In the genomic region with DNA sequence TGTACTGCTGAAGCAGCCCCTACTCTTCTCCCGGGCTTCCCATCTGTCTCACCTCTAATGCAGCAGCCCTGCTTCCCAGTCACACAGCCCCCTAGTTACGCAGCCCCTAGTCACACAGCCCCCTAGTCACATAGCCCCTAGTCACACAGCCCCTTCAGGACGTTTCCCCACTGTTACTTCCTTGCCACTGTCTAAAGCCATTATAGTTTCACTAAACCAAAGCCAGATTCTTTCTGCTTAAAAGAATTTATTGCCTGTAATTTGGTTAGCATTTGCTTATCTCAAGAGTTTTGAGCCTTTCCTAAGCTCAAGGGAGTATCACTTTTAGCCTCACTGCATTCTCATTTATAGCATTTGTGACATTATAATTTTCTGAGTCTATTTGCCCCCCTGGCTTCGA, we compare ENCODE assay signal across 19 cellular contexts.
DNase-seq lines count a peak whose midpoint lies in the region; ATAC-seq and TF ChIP-seq lines count a peak whose summit lies in the region.
"Had no signal": no experiment of that assay in that cellular context is flagged by ENCODE, and none has a peak within 500 bp of the region (broad histone marks: within the 10 kb centered on the region; RNA-seq: fewer than 3 reads in every experiment).

No MANE protein-coding gene starts in this region.

- ATAC-seq in GM19351 (IDR thresholded peaks at IDR 0.05; ENCODE audit: unreplicated experiment): no peak
- ATAC-seq in GM18505 (IDR thresholded peaks at IDR 0.05; ENCODE audit: unreplicated experiment): no peak
- ATAC-seq: Panc1 had no signal

- H3K4me3 Mint-ChIP-seq in glutamatergic neuron (ENCODE audit: unreplicated experiment): no peak overlapping the region
- no peak overlapping the region for H3K4me3 Mint-ChIP-seq in H9

- H3K18ac ChIP-seq in H9 (ENCODE audit: insufficient read length, low read depth, low read length): no peak overlapping the region

- no peaks in the 10 kb centered on the region for H3K23me2 ChIP-seq in H9 (ENCODE audit: insufficient read length, low read depth, low read length, poor library complexity, severe bottlenecking)

- H3K27ac Mint-ChIP-seq in glutamatergic neuron (ENCODE audit: unreplicated experiment) (peak overlapping the region; percentile 48), H9 (0 out of 7 replicates have a peak overlapping the region, but pooled peaks of 1 of the 3 experiments have one; percentile 63)

- H3K56ac ChIP-seq in H9 (ENCODE audit: insufficient read length, low read depth, low read length): no peak overlapping the region

- no peak overlapping the region for H4K91ac ChIP-seq in H9 (ENCODE audit: insufficient read length, low read depth, low read length)

- peaks cover 26% of the 10 kb centered on the region for H3K4me1 Mint-ChIP-seq in glutamatergic neuron (ENCODE audit: low read depth, unreplicated experiment)
- no peaks in the 10 kb centered on the region for H3K4me1 Mint-ChIP-seq in H9

- H2AK5ac ChIP-seq in H9 (ENCODE audit: insufficient read length, low read length): no peak overlapping the region

- no peaks in the 10 kb centered on the region for H4K20me1 ChIP-seq in H9 (ENCODE audit: control insufficient read depth, insufficient read depth, insufficient read length)

- H3K4me1 ChIP-seq in H9 (ENCODE audit: insufficient read depth, low read length): no peaks in the 10 kb centered on the region
- H3K4me1 ChIP-seq: HAP-1 had no signal

- H2AFZ ChIP-seq in H9 (ENCODE audit: low read length): no peak overlapping the region
- H2AFZ ChIP-seq: GM23248 had no signal

- H3K9me3 ChIP-seq in H9 (ENCODE audit: control insufficient read depth, low read depth, low read length): no peaks in the 10 kb centered on the region
- H3K9me3 ChIP-seq: HAP-1 had no signal

- no CpG with 5 or more reads among the region's 4 CpGs for WGBS in H9 (ENCODE audit: extremely low coverage, insufficient read length, low lambda C conversion rate)

- no peaks in the 10 kb centered on the region for H3K79me1 ChIP-seq in H9 (ENCODE audit: insufficient read depth, low read depth, low read length, poor library complexity, severe bottlenecking)

- TF ChIP-seq POLR2A in GM18505 (IDR thresholded peaks at IDR 0.05; ENCODE audit: borderline replicate concordance, extremely low read depth, insufficient read depth, insufficient read length): no peak

- no peak overlapping the region for H3K4me2 ChIP-seq in H9 (ENCODE audit: insufficient read depth, insufficient read length, low read length)

- no peak overlapping the region for H2BK5ac ChIP-seq in H9 (ENCODE audit: insufficient read length, low read length)

- H4K5ac ChIP-seq in H9 (ENCODE audit: insufficient read length, low read depth, low read length): no peak overlapping the region

- H2BK15ac ChIP-seq in H9 (ENCODE audit: low read depth, low read length): no peak overlapping the region

- no peak overlapping the region for H2BK120ac ChIP-seq in H9 (ENCODE audit: low read depth, low read length, poor library complexity, severe bottlenecking)

- no peak overlapping the region for H3K4ac ChIP-seq in H9 (ENCODE audit: low read depth, low read length)

- TF ChIP-seq CTCF in glutamatergic neuron (IDR thresholded peaks at IDR 0.05; ENCODE audit: partially characterized antibody, unreplicated experiment): no peak
- TF ChIP-seq CTCF in H9 (conservative IDR thresholded peaks at IDR 0.05): no peak

- H3K27ac ChIP-seq in H9 (ENCODE audit: insufficient read length, low read depth, low read length): no peak overlapping the region
- H3K27ac ChIP-seq: C4-2B, GM23248 had no signal

- no peaks in the 10 kb centered on the region for H3K27me3 ChIP-seq in H9 (ENCODE audit: insufficient read depth, low read length)

- H3K27me3 Mint-ChIP-seq in glutamatergic neuron (ENCODE audit: unreplicated experiment) (no peaks in the 10 kb centered on the region), H9 (ENCODE audit: low read depth) (no peaks in the 10 kb centered on the region)

- no peak overlapping the region for H3K14ac ChIP-seq in H9 (ENCODE audit: insufficient read depth, low read length)

- DNase-seq in NCI-H1694 treated with DMSO at 0.1 percent for 48 hours (lab: John Stamatoyannopoulos, UW): peak; percentile 30
- DNase-seq in NCI-H69 (lab: John Stamatoyannopoulos, UW): peak; percentile 23
- peak; percentile 24 for DNase-seq in glutamatergic neuron
- no peak for DNase-seq in NCI-H82 (lab: John Stamatoyannopoulos, UW)
- no peak for DNase-seq in H9
- DNase-seq: EL, GF-D8, GM23248, KG1, NCI-H1092 treated with DMSO at 0.1 percent for 48 hours, NCI-H1436 treated with DMSO at 0.1 percent for 48 hours, NCI-H2081, NCI-H774, SIG-M5 had no signal

- no peak overlapping the region for H3K23ac ChIP-seq in H9 (ENCODE audit: insufficient read length, low read depth, low read length)

- H3K9me3 Mint-ChIP-seq in glutamatergic neuron (ENCODE audit: unreplicated experiment): no peaks in the 10 kb centered on the region
- no peaks in the 10 kb centered on the region for H3K9me3 Mint-ChIP-seq in H9

- H3K9ac ChIP-seq in H9 (ENCODE audit: extremely low read depth, insufficient read length, low read length): no peak overlapping the region
- H3K9ac ChIP-seq: GM23248 had no signal

- no peak overlapping the region for H2BK20ac ChIP-seq in H9 (ENCODE audit: low read depth, low read length, poor library complexity, severe bottlenecking)

- H3K79me2 ChIP-seq in H9 (ENCODE audit: insufficient read depth, low read length): no peaks in the 10 kb centered on the region

- no peaks in the 10 kb centered on the region for H3K36me3 Mint-ChIP-seq in glutamatergic neuron (ENCODE audit: unreplicated experiment)
- H3K36me3 Mint-ChIP-seq in H9 (ENCODE audit: insufficient read depth in 1 of 3, low read depth in 3 of 3): peaks cover 0 to 3% (median 0%) of the 10 kb centered on the region in 3 experiments; a peak in 2 of 7 replicates

- H3T11ph ChIP-seq in H9 (ENCODE audit: low read length): no peak overlapping the region

- no peak overlapping the region for H4K8ac ChIP-seq in H9 (replicated peaks; ENCODE audit: insufficient read length, low read depth, low read length)

- no peak overlapping the region for H2BK12ac ChIP-seq in H9 (ENCODE audit: insufficient read length, low read depth, low read length)

Comparison
In these comparisons a context has a peak if more than half of its experiments do, and no peak if none do; other contexts are left out.
1. DNase-seq: peak in NCI-H1694 treated with DMSO at 0.1 percent for 48 hours (single experiment), NCI-H69 (single experiment) and glutamatergic neuron (single experiment); none in NCI-H82 (single experiment) and H9 (single experiment).